ENCODE assay signal across 9 cellular contexts in genomic region chr1:185565314-185565713, GRCh38.
DNase-seq lines count a peak whose midpoint lies in the region; ATAC-seq, FAIRE-seq and TF ChIP-seq lines count a peak whose summit lies in the region.
"Had no signal": no experiment of that assay in that cellular context is flagged by ENCODE, and none has a peak within 500 bp of the region (broad histone marks: within the 10 kb centered on the region; RNA-seq: fewer than 3 reads in every experiment).

No MANE protein-coding gene starts in this region.

- dilution Hi-C loops in keratinocyte (cut with MboI; ENCODE audit: extremely low pct_ligation_motif_present, low sequenced_read_pairs) = no loop called here

- peaks cover 0 to 1% (median 0%) of the 10 kb centered on the region in 8 donors for H3K9me3 Mint-ChIP-seq in CD4-positive, alpha-beta memory T cell

- H3K9ac ChIP-seq in adipocyte (ENCODE audit: low read length) (no peak overlapping the region), keratinocyte (ENCODE audit: control insufficient read depth, extremely low read depth, insufficient read depth, low read length) (no peak overlapping the region)

- no peaks in the 10 kb centered on the region for H3K79me2 ChIP-seq in keratinocyte (ENCODE audit: control insufficient read depth, insufficient read depth, low read length)

- intact Hi-C loops in CD4-positive, alpha-beta memory T cell (cut with micrococcal nuclease) = no loop called here

- H3K9me1 ChIP-seq in keratinocyte (ENCODE audit: control insufficient read depth, extremely low read depth, insufficient read depth, low read length) = no peaks in the 10 kb centered on the region

- no peak overlapping the region for H3K27ac ChIP-seq in CD4-positive, alpha-beta memory T cell (ENCODE audit: low read depth, low read length)
- H3K27ac ChIP-seq in keratinocyte (ENCODE audit: control insufficient read depth, insufficient read depth, low read length) (peak overlapping the region; percentile 70), substantia nigra (ENCODE audit: low read depth, low read length, poor library complexity, severe bottlenecking) (no peak overlapping the region)

- H3K36me3 Mint-ChIP-seq in CD4-positive, alpha-beta memory T cell = peaks cover 0 to 6% of the 10 kb centered on the region in 2 donors

- peaks cover 72 to 96% (median 85%) of the 10 kb centered on the region in 4 donors for H3K4me1 Mint-ChIP-seq in CD4-positive, alpha-beta memory T cell

- FAIRE-seq in keratinocyte (lab: Jason Lieb, UNC) = peak; percentile 100

- TF ChIP-seq CTCF in keratinocyte (optimal IDR thresholded peaks at IDR 0.05 in 1 of 3, IDR thresholded peaks at IDR 0.05 in 1 of 3, conservative IDR thresholded peaks at IDR 0.05 in 1 of 3; ENCODE audit: extremely low read depth in 1 of 3, insufficient read depth in 2 of 3, low read length in 3 of 3) = no peak

- no peak overlapping the region for H3K4me3 ChIP-seq in CD4-positive, alpha-beta memory T cell (ENCODE audit: low read length in 2 of 2)
- H3K4me3 ChIP-seq in adipocyte (ENCODE audit: low read length) (no peak overlapping the region), keratinocyte (ENCODE audit: control insufficient read depth in 2 of 3, extremely low read depth in 1 of 3, insufficient read depth in 2 of 3, low read depth in 1 of 3, low read length in 3 of 3) (no peak overlapping the region)

- POLR2A ChIA-PET in CD4-positive, alpha-beta memory T cell (lab: Charles Lee; ENCODE audit: partially characterized antibody) = interaction anchor here (1.0 to 6.1 kb wide), 4 partner anchors 14 to 249 kb away, joined by 3 to 149 read pairs (median 20); partner anchors contain the start of gene IVNS1ABP

- no peaks in the 10 kb centered on the region for H3K27me3 Mint-ChIP-seq in CD4-positive, alpha-beta memory T cell

- no peak for ATAC-seq in GM19467 (IDR thresholded peaks at IDR 0.05; ENCODE audit: unreplicated experiment)

- peak overlapping the region; percentile 94 to 100 (median 99) for H3K27ac Mint-ChIP-seq in CD4-positive, alpha-beta memory T cell

- peak overlapping the region in 2 of 8 donors; percentile 13 to 87 for H3K4me3 Mint-ChIP-seq in CD4-positive, alpha-beta memory T cell

- peaks cover 92% of the 10 kb centered on the region for H3K4me1 ChIP-seq in CD4-positive, alpha-beta memory T cell (ENCODE audit: insufficient read depth, low read length)
- H3K4me1 ChIP-seq in adipocyte (ENCODE audit: control insufficient read depth, insufficient read depth, low read length) (no peaks in the 10 kb centered on the region), keratinocyte (ENCODE audit: control insufficient read depth, extremely low read depth, insufficient read depth, low read length) (peaks cover 70% of the 10 kb centered on the region)

- no peaks in the 10 kb centered on the region for H4K20me1 ChIP-seq in keratinocyte (ENCODE audit: control insufficient read depth, extremely low read depth, insufficient read depth, low read length)

- no peaks in the 10 kb centered on the region for H3K9me3 ChIP-seq in CD4-positive, alpha-beta memory T cell (ENCODE audit: control insufficient read depth in 1 of 2, low read length in 2 of 2)
- no peaks in the 10 kb centered on the region for H3K9me3 ChIP-seq in adipocyte (ENCODE audit: control insufficient read depth, low read length)
- no peaks in the 10 kb centered on the region for H3K9me3 ChIP-seq in keratinocyte (ENCODE audit: control insufficient read depth, low read depth, low read length)

- no peak overlapping the region for H2AFZ ChIP-seq in keratinocyte (ENCODE audit: control insufficient read depth, low read length)

- no peaks in the 10 kb centered on the region for H3K27me3 ChIP-seq in CD4-positive, alpha-beta memory T cell (ENCODE audit: insufficient read depth, low read length)
- H3K27me3 ChIP-seq in adipocyte (replicated peaks; ENCODE audit: control insufficient read depth, insufficient read depth, low read length) (no peaks in the 10 kb centered on the region), keratinocyte (ENCODE audit: control insufficient read depth, extremely low read depth, insufficient read depth, low read length) (no peaks in the 10 kb centered on the region)

- no peak for DNase-seq in CD4-positive, alpha-beta memory T cell
- peak; percentile 61 for DNase-seq in HK-2 (ENCODE audit: unreplicated experiment)
- DNase-seq in adipocyte (ENCODE audit: low read depth) = peak; percentile 64
- DNase-seq in keratinocyte (ENCODE audit: low read depth, low spot score) = peak; percentile 97
- no peak for DNase-seq in substantia nigra (lab: John Stamatoyannopoulos, UW)
- DNase-seq in ecto neural progenitor cell (ENCODE audit: low spot score) = no peak
- DNase-seq in NK-92 treated with Interleukin-12 subunit alpha and Interleukin-12 subunit beta, amount 100 ng/mL, for 24 hours (lab: John Stamatoyannopoulos, UW) = no peak
- DNase-seq: activated gamma-delta T cell had no signal

- CTCF ChIA-PET in CD4-positive, alpha-beta memory T cell (lab: Charles Lee; ENCODE audit: partially characterized antibody) = interaction anchor here (2.5 to 3.6 kb wide), 3 partner anchors 20 to 248 kb away, joined by 6 to 50 read pairs (median 34); partner anchors contain the start of gene IVNS1ABP

- no peaks in the 10 kb centered on the region for H3K36me3 ChIP-seq in CD4-positive, alpha-beta memory T cell (ENCODE audit: insufficient read depth, low read length)
- no peaks in the 10 kb centered on the region for H3K36me3 ChIP-seq in adipocyte (ENCODE audit: control insufficient read depth, insufficient read depth, low read length, severe bottlenecking)
- H3K36me3 ChIP-seq in keratinocyte (ENCODE audit: control insufficient read depth in 2 of 2, extremely low read depth in 1 of 2, insufficient read depth in 2 of 2, low read length in 2 of 2) = no peaks in the 10 kb centered on the region

- peak overlapping the region; percentile 45 for H3K4me2 ChIP-seq in keratinocyte (ENCODE audit: control insufficient read depth, extremely low read depth, insufficient read depth, low read depth, low read length)

Comparison
In these comparisons a context has a peak if more than half of its experiments do, and no peak if none do; other contexts are left out.
1. DNase-seq: peak in HK-2 (single experiment), adipocyte (single experiment) and keratinocyte (single experiment); none in CD4-positive, alpha-beta memory T cell (0 of 5), substantia nigra (0 of 49), ecto neural progenitor cell (single experiment) and NK-92 treated with Interleukin-12 subunit alpha and Interleukin-12 subunit beta, amount 100 ng/mL, for 24 hours (single experiment).